8 cellular contexts compared by ENCODE assay signal in the genomic region with DNA sequence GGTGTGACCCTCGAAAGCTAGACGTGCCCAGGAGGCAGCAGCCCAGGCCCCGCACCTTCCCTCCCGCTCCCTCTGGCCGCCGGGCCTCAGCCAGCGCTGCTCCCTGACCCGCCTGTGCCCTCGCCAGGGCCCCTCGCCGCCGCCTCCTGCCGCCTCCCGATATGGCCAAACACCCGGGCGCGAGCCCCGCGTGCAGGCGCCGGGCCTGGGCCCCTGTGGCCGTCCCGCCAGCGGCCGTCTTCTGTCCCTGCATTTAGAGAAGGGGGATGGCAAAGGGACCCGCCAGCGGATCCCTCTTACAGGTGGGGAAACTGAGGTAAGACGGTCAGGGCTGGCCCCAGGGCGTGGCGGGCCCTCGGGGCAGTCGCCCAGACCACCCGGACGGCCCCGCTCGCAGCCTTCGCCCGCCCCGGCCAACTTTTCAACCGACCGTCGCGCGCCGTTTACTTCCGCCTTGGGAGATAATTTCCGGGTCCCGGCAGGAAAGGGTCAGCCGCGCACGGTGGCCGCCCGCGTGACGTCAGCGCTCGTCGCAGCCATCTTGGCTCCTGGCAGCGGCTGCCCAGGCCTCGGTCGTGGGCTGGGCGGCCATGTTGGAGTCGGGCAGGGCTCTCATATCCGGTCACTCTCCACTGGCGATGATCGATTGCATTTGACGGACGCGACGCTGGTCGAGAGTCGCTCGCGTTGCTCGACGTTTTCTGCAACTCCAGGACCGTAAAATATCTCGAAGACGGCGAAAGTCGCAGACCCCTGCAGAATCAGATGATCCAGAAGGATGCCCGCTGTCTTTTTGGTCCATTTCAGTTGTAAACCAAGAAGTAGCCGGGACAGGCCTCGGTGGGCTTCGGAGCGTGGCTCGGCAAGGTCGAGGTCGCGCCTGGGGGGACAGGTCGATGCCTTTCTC. TPM values are rescaled to one million over a fixed set of nuclear protein-coding genes. Genes with fewer than 3 reads are reported as not detected.
A peak's percentile ranks its signal among the peaks of the same experiment; 100 is the strongest.
DNase-seq lines count a peak whose midpoint lies in the region; ATAC-seq and TF ChIP-seq lines count a peak whose summit lies in the region.

No MANE protein-coding gene starts in this region.

- peak overlapping the region; percentile 81 for H3K27ac ChIP-seq in duodenal mucosa (ENCODE audit: low read depth, low read length)

- H3K27ac Mint-ChIP-seq in activated CD4-positive, alpha-beta memory T cell treated with anti-CD3 and anti-CD28 coated beads for 36 hours = peak overlapping the region; percentile 87

- H3K36me3 ChIP-seq in duodenal mucosa (ENCODE audit: control insufficient read depth in 1 of 2, insufficient read depth in 2 of 2, low read length in 2 of 2) = no peaks in the 10 kb centered on the region

- CTCF ChIA-PET in activated CD4-positive, alpha-beta memory T cell treated with anti-CD3 and anti-CD28 coated beads for 36 hours (lab: Charles Lee) = no interaction called here

- TF ChIP-seq POLR2A in GM19099 (IDR thresholded peaks at IDR 0.05; ENCODE audit: extremely low read depth, insufficient read length, low read depth) (peak; percentile 75), lower leg skin (IDR thresholded peaks at IDR 0.05) (peak in 1 of 2 donors; percentile 37)

- H3K27me3 ChIP-seq in duodenal mucosa (ENCODE audit: control insufficient read depth in 1 of 2, insufficient read depth in 2 of 2, low read length in 2 of 2) = peaks cover 14 to 17% of the 10 kb centered on the region in 2 donors

- H3K9me3 Mint-ChIP-seq in activated CD4-positive, alpha-beta memory T cell treated with anti-CD3 and anti-CD28 coated beads for 36 hours = no peaks in the 10 kb centered on the region

- POLR2A ChIA-PET in activated CD4-positive, alpha-beta memory T cell treated with anti-CD3 and anti-CD28 coated beads for 36 hours (lab: Charles Lee) = interaction anchor here (2.0 kb wide), 1 partner anchor 19 kb away, joined by 7 read pairs; the partner anchor contains the start of genes CHTF18 and RPUSD1

- WGBS in lower leg skin, 2 donors = 1 to 38% methylated on average over 51 to 59 of the region's 91 CpGs

- H3K9ac ChIP-seq in duodenal mucosa (ENCODE audit: low read depth in 1 of 2, low read length in 2 of 2) = peak overlapping the region; percentile 84 to 93

- H3K27me3 Mint-ChIP-seq in activated CD4-positive, alpha-beta memory T cell treated with anti-CD3 and anti-CD28 coated beads for 36 hours = peaks cover 7% of the 10 kb centered on the region

- H3K4me3 ChIP-seq in duodenal mucosa (ENCODE audit: low read depth in 1 of 2, low read length in 2 of 2) = peak overlapping the region; percentile 78 to 93
- H3K4me3 ChIP-seq in lower leg skin (ENCODE audit: low read depth, poor library complexity, severe bottlenecking) = peak overlapping the region; percentile 53

- intact Hi-C loops in activated CD4-positive, alpha-beta memory T cell treated with anti-CD3 and anti-CD28 coated beads for 36 hours (cut with micrococcal nuclease) = loop anchor here (5.0 kb wide), 1 partner anchor 165 kb away; the partner anchor contains the start of gene LMF1
- intact Hi-C loops in lower leg skin (cut with DNase I; ENCODE audit: low total_unique reads) = no loop called here

- no peaks in the 10 kb centered on the region for H3K36me3 Mint-ChIP-seq in activated CD4-positive, alpha-beta memory T cell treated with anti-CD3 and anti-CD28 coated beads for 36 hours

- peak; percentile 86 for DNase-seq in AML-193 (lab: John Stamatoyannopoulos, UW)
- peak; percentile 64 for DNase-seq in NCI-H526 treated with DMSO at 0.1 percent for 48 hours (lab: John Stamatoyannopoulos, UW)
- peak; percentile 93 for DNase-seq in activated CD4-positive, alpha-beta memory T cell treated with anti-CD3 and anti-CD28 coated beads for 36 hours
- DNase-seq in lower leg skin (ENCODE audit: low spot score in 2 of 2) = peak; percentile 84 to 99
- peak; percentile 86 for DNase-seq in stimulated activated CD4-positive, alpha-beta T cell treated with anti-CD3 and anti-CD28 coated beads, Interleukin-4, amount 100 ng/mL, for 24 hours

- TF ChIP-seq CTCF in lower leg skin (IDR thresholded peaks at IDR 0.05) = no peak

- peak overlapping the region; percentile 95 for H3K4me3 Mint-ChIP-seq in activated CD4-positive, alpha-beta memory T cell treated with anti-CD3 and anti-CD28 coated beads for 36 hours

- H3K4me1 Mint-ChIP-seq in activated CD4-positive, alpha-beta memory T cell treated with anti-CD3 and anti-CD28 coated beads for 36 hours (ENCODE audit: low read depth) = peaks cover 11% of the 10 kb centered on the region

- H3K9me3 ChIP-seq in duodenal mucosa (ENCODE audit: control insufficient read depth in 1 of 2, low read length in 2 of 2) = no peaks in the 10 kb centered on the region

- peak; percentile 72 for ATAC-seq in HG03378 (IDR thresholded peaks at IDR 0.05; ENCODE audit: unreplicated experiment)

- peaks cover 0 to 10% of the 10 kb centered on the region in 2 donors for H3K4me1 ChIP-seq in duodenal mucosa (ENCODE audit: control insufficient read depth in 1 of 2, insufficient read depth in 2 of 2, low read length in 2 of 2)

RNA-seq across cellular contexts. Expression of gene GNG13, which starts 7.1 kb away (rescaled TPM):
- total RNA-seq in activated CD4-positive, alpha-beta memory T cell treated with anti-CD3 and anti-CD28 coated beads for 36 hours = not detected
- total RNA-seq in lower leg skin = not detected

RNA-seq across cellular contexts. Expression of gene CHTF18, which starts 19.2 kb away (rescaled TPM):
- 100 to 1,000 TPM; 101 to 102 TPM for total RNA-seq in activated CD4-positive, alpha-beta memory T cell treated with anti-CD3 and anti-CD28 coated beads for 36 hours
- 10 to 100 TPM in 3 of 4 donors, 1 to 10 TPM in 1; 4.6 to 23.4 (median 12.2) TPM for total RNA-seq in lower leg skin

RNA-seq across cellular contexts. Expression of gene RPUSD1, which starts 19.4 kb away (rescaled TPM):
- 10 to 100 TPM; 13.7 to 15.5 TPM for total RNA-seq in activated CD4-positive, alpha-beta memory T cell treated with anti-CD3 and anti-CD28 coated beads for 36 hours
- 10 to 100 TPM; 20.2 to 27.9 (median 25.5) TPM for total RNA-seq in lower leg skin

RNA-seq across cellular contexts. Expression of gene MSLN, which starts 47.1 kb away (rescaled TPM):
- not detected for total RNA-seq in activated CD4-positive, alpha-beta memory T cell treated with anti-CD3 and anti-CD28 coated beads for 36 hours
- 1 to 10 TPM in 3 of 4 donors, not detected in 1; 1.1 to 4.3 (median 4.0) TPM for total RNA-seq in lower leg skin

Comparison
In these comparisons a context has a peak if more than half of its experiments do, and no peak if none do; other contexts are left out.
1. Peak in every context shown above with its lines: DNase-seq, ATAC-seq, H3K4me3 ChIP-seq and H3K27ac ChIP-seq.
2. RNA of gene CHTF18, which starts 19.2 kb away (total RNA-seq): 101 to 102 TPM in activated CD4-positive, alpha-beta memory T cell treated with anti-CD3 and anti-CD28 coated beads for 36 hours; 4.6 to 23.4 TPM in lower leg skin; every median in the first group is over 4 times any median in the second.